Comparison of ENCODE assay signal across 17 cellular contexts in genomic region chr20:7571521-7572065, GRCh38.
DNase-seq lines count a peak whose midpoint lies in the region; ATAC-seq and TF ChIP-seq lines count a peak whose summit lies in the region.
"Had no signal": no experiment of that assay in that cellular context is flagged by ENCODE, and none has a peak within 500 bp of the region (broad histone marks: within the 10 kb centered on the region; RNA-seq: fewer than 3 reads in every experiment).

No MANE protein-coding gene starts in this region.

- POLR2A ChIA-PET in OCI-LY7 (lab: Charles Lee): interaction anchor here (0.8 to 1.5 kb wide), 4 partner anchors 14 to 50 kb away, joined by 3 to 5 read pairs (median 4); no protein-coding TSS in a partner anchor

- no peaks in the 10 kb centered on the region for H3K27me3 ChIP-seq in osteoblast (ENCODE audit: insufficient read depth, low read length)
- H3K27me3 ChIP-seq: BLaER1 treated with 17β-estradiol and CSF1 and Interleukin-3, amounts not matched to agents 10 nM and 100 nM had no signal

- no peaks in the 10 kb centered on the region for H3K4me1 ChIP-seq in OCI-LY7 (ENCODE audit: insufficient read depth, low read length, poor library complexity, severe bottlenecking)
- no peaks in the 10 kb centered on the region for H3K4me1 ChIP-seq in osteoblast (ENCODE audit: insufficient read depth, low read length)

- H3K79me2 ChIP-seq in OCI-LY7 (ENCODE audit: insufficient read depth, low read depth, low read length): no peaks in the 10 kb centered on the region
- H3K79me2 ChIP-seq in osteoblast (ENCODE audit: insufficient read depth, low read length): no peaks in the 10 kb centered on the region

- CTCF ChIA-PET in OCI-LY7 (lab: Charles Lee; ENCODE audit: unreplicated experiment): no interaction called here

- no peak overlapping the region for H3K27ac ChIP-seq in OCI-LY7 (ENCODE audit: low read depth, low read length, poor library complexity, severe bottlenecking)
- H3K27ac ChIP-seq in osteoblast (ENCODE audit: low read depth, low read length): no peak overlapping the region
- H3K27ac ChIP-seq: BLaER1 treated with 17β-estradiol and CSF1 and Interleukin-3, amounts not matched to agents 10 nM and 100 nM had no signal

- ATAC-seq in HG03039 (IDR thresholded peaks at IDR 0.05; ENCODE audit: unreplicated experiment): no peak

- H4K20me1 ChIP-seq in OCI-LY7 (ENCODE audit: insufficient read depth, low read length): no peaks in the 10 kb centered on the region
- no peaks in the 10 kb centered on the region for H4K20me1 ChIP-seq in osteoblast (ENCODE audit: insufficient read depth, low read length)
- H4K20me1 ChIP-seq: BLaER1 treated with 17β-estradiol and CSF1 and Interleukin-3, amounts not matched to agents 10 nM and 100 nM had no signal

- H3K9me3 ChIP-seq in OCI-LY7 (ENCODE audit: low read length) (no peaks in the 10 kb centered on the region), osteoblast (ENCODE audit: low read depth, low read length) (no peaks in the 10 kb centered on the region)
- H3K9me3 ChIP-seq: BLaER1 treated with 17β-estradiol and CSF1 and Interleukin-3, amounts not matched to agents 10 nM and 100 nM had no signal

- intact Hi-C loops in OCI-LY7 (cut with micrococcal nuclease; ENCODE audit: unreplicated experiment): no loop called here

- H2AFZ ChIP-seq in OCI-LY7 (ENCODE audit: low read length): peak overlapping the region; percentile 29; the same call in 1 of the 2 replicates
- no peak overlapping the region for H2AFZ ChIP-seq in osteoblast (ENCODE audit: low read length)

- DNase-seq in AG09309 (ENCODE audit: low read depth) (peak; percentile 10), EH (ENCODE audit: low read depth) (peak; percentile 0), OCI-LY7 (ENCODE audit: low spot score) (no peak), fibroblast of the aortic adventitia (ENCODE audit: low read depth) (peak; percentile 24), NCI-H2107 (lab: John Stamatoyannopoulos, UW) (no peak), osteoblast (ENCODE audit: insufficient read length, low spot score, missing footprints) (no peak)
- DNase-seq: CD4-positive, alpha-beta memory T cell; DMS153; H9; KG1; NCI-H1092 treated with DMSO at 0.1 percent for 48 hours; NCI-H1930; NCI-H2171 treated with DMSO at 0.1 percent for 48 hours; Right ventricle myocardium superior; T-helper 2 cell had no signal

- BruUV-seq in OCI-LY7 (replicated peaks; lab: Mats Ljungman, UMichigan): no TSS peak

- no peaks in the 10 kb centered on the region for H3K9me2 ChIP-seq in OCI-LY7 (ENCODE audit: insufficient read depth, low read length)

- H3K4me2 ChIP-seq in OCI-LY7 (ENCODE audit: low read length): no peak overlapping the region
- H3K4me2 ChIP-seq in osteoblast (ENCODE audit: insufficient read depth, low read length): no peak overlapping the region

- no peak overlapping the region for H3K4me3 ChIP-seq in AG09309 (ENCODE audit: control insufficient read depth, low read depth, low read length)
- no peak overlapping the region for H3K4me3 ChIP-seq in OCI-LY7 (ENCODE audit: low read depth, low read length, poor library complexity, severe bottlenecking)
- no peak overlapping the region for H3K4me3 ChIP-seq in fibroblast of the aortic adventitia (ENCODE audit: low read depth, low read length)
- no peak overlapping the region for H3K4me3 ChIP-seq in osteoblast (ENCODE audit: insufficient read depth, low read length)
- H3K4me3 ChIP-seq: BLaER1 treated with 17β-estradiol and CSF1 and Interleukin-3, amounts not matched to agents 10 nM and 100 nM had no signal

- H3K36me3 ChIP-seq in OCI-LY7 (ENCODE audit: insufficient read depth, low read length) (no peaks in the 10 kb centered on the region), osteoblast (ENCODE audit: insufficient read depth, low read length) (no peaks in the 10 kb centered on the region)
- H3K36me3 ChIP-seq: BLaER1 treated with 17β-estradiol and CSF1 and Interleukin-3, amounts not matched to agents 10 nM and 100 nM had no signal

- TF ChIP-seq CTCF in AG09309 (IDR thresholded peaks at IDR 0.05; ENCODE audit: control insufficient read depth, insufficient read depth, low read depth, low read length, missing control alignments): no peak
- TF ChIP-seq CTCF in OCI-LY7 (conservative IDR thresholded peaks at IDR 0.05; ENCODE audit: low read length): no peak
- no peak for TF ChIP-seq CTCF in fibroblast of the aortic adventitia (IDR thresholded peaks at IDR 0.05; ENCODE audit: insufficient read depth, low read length)
- TF ChIP-seq CTCF in osteoblast (IDR thresholded peaks at IDR 0.05; ENCODE audit: extremely low read depth, low read depth, low read length): no peak

Comparison
In these comparisons a context has a peak if more than half of its experiments do, and no peak if none do; other contexts are left out.
1. DNase-seq: peak in AG09309 (single experiment), EH (single experiment) and fibroblast of the aortic adventitia (single experiment); none in OCI-LY7 (single experiment), NCI-H2107 (single experiment) and osteoblast (single experiment).